Comparison of ENCODE assay signal across 24 cellular contexts in genomic region chr9:31745886-31746285, GRCh38.
"Had no signal": no experiment of that assay in that cellular context is flagged by ENCODE, and none has a peak within 500 bp of the region (broad histone marks: within the 10 kb centered on the region; RNA-seq: fewer than 3 reads in every experiment).

No MANE protein-coding gene starts in this region.

- H3K4me3 ChIP-seq: lower lobe of right lung, ovary, right lobe of liver, skin epidermis, stomach, testis, thyroid gland, upper lobe of right lung had no signal

- DNase-seq: hippocampal formation; kidney glomerular epithelial cell; left cardiac atrium; lower lobe of right lung; mammary epithelial cell; mesenchymal stem cell; naive thymus-derived CD4-positive, alpha-beta T cell; ovary; retina; right lobe of liver; stimulated activated CD4-positive, alpha-beta T cell treated with anti-CD3 and anti-CD28 coated beads, Interleukin-12 subunit alpha, Interleukin-12 subunit beta, amount 100 ng/mL, for 4 hours; stimulated activated CD4-positive, alpha-beta T cell treated with anti-CD3 and anti-CD28 coated beads, Interleukin-15, amount 100 ng/mL, for 24 hours; stimulated activated CD4-positive, alpha-beta T cell treated with anti-CD3 and anti-CD28 coated beads, Interleukin-2, amount 100 ng/mL, for 24 hours; stimulated activated CD4-positive, alpha-beta T cell treated with anti-CD3 and anti-CD28 coated beads, Interleukin-4, amount 100 ng/mL, for 1 hour; stimulated activated naive B cell treated with anti-CD40 and anti-IgM and Interleukin-4, amounts not matched to agents 10 μg/mL and 1 μg/mL and 100 μg/mL, for 72 hours; stimulated activated naive CD8-positive, alpha-beta T cell treated with anti-CD3 and anti-CD28 coated beads, Interleukin-15, Interleukin-2, amounts not matched to agents 100 U/mL and 50 U/mL, for 24 hours; stomach; testis; thyroid gland; trophoblast cell; upper lobe of right lung had no signal

- ATAC-seq: left lobe of liver; lower lobe of right lung; naive thymus-derived CD4-positive, alpha-beta T cell; natural killer cell treated with Interleukin-12 subunit alpha and Interleukin-12 subunit beta and Interleukin-15 and Interleukin-18, amount 100 ng/mL, for 72 hours; right lobe of liver; stimulated activated naive B cell treated with anti-CD40 and anti-IgM and Interleukin-4, amounts not matched to agents 10 μg/mL and 1 μg/mL and 100 μg/mL, for 72 hours; stimulated activated naive CD8-positive, alpha-beta T cell treated with anti-CD3 and anti-CD28 coated beads, Interleukin-15, Interleukin-2, amounts not matched to agents 100 U/mL and 50 U/mL, for 24 hours; upper lobe of right lung had no signal
